In the genomic region with DNA sequence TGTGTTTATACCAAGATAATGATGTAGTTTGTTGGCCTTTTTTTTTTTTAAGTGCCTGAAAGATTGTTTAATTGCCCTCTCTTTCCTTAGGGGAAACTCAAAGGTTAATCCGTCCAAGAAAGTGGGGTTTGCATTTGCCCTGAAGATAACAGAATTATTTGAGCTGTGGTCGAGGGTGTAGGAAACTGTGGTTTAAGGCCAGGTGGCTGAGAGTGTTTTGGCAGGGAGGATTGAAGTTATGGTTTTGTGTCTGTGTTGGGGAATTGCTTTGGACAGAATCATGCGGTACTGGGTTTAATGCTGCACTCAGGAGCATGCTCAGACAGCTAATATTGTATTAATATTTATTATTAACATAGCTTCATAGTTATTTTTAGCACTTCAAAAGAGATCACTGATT, we compare ENCODE assay signal across 26 cellular contexts.
DNase-seq lines count a peak whose midpoint lies in the region; ATAC-seq and TF ChIP-seq lines count a peak whose summit lies in the region.
"Had no signal": no experiment of that assay in that cellular context is flagged by ENCODE, and none has a peak within 500 bp of the region (broad histone marks: within the 10 kb centered on the region; RNA-seq: fewer than 3 reads in every experiment).

No MANE protein-coding gene starts in this region.

- no peaks in the 10 kb centered on the region for H3K79me2 ChIP-seq in Loucy (ENCODE audit: insufficient read depth, low read length)

- no peak overlapping the region for H3K27ac ChIP-seq in esophagus squamous epithelium
- H3K27ac ChIP-seq: cardiac muscle cell, psoas muscle, stomach, tibial nerve had no signal

- H3K27me3 Mint-ChIP-seq in activated CD8-positive, alpha-beta T cell treated with anti-CD3 and anti-CD28 coated beads for 36 hours = no peaks in the 10 kb centered on the region
- H3K27me3 Mint-ChIP-seq: CD4-positive, alpha-beta T cell had no signal

- no peaks in the 10 kb centered on the region for H3K4me1 Mint-ChIP-seq in activated CD8-positive, alpha-beta T cell treated with anti-CD3 and anti-CD28 coated beads for 36 hours (ENCODE audit: low read depth)

- H3F3A ChIP-seq in Loucy (ENCODE audit: low read depth) = no peaks in the 10 kb centered on the region

- H3K9ac ChIP-seq in Loucy (ENCODE audit: low read depth, low read length, poor library complexity, severe bottlenecking) = no peak overlapping the region

- H3K4me3 ChIP-seq in Loucy (ENCODE audit: low read length, poor library complexity, severe bottlenecking) = no peak overlapping the region
- no peak overlapping the region for H3K4me3 ChIP-seq in astrocyte of the cerebellum (ENCODE audit: low read depth, low read length)
- H3K4me3 ChIP-seq in esophagus squamous epithelium = no peak overlapping the region
- H3K4me3 ChIP-seq: cardiac muscle cell, lung, psoas muscle, stomach, tibial nerve had no signal

- DNase-seq in EL = peak; percentile 35
- peak; percentile 78 for DNase-seq in astrocyte of the cerebellum (ENCODE audit: low read depth)
- DNase-seq in myocyte (ENCODE audit: low read depth) = peak; percentile 79
- no peak for DNase-seq in activated CD4-positive, CD25-positive, alpha-beta regulatory T cell (lab: John Stamatoyannopoulos, UW)
- no peak for DNase-seq in activated CD8-positive, alpha-beta T cell treated with anti-CD3 and anti-CD28 coated beads for 36 hours
- no peak for DNase-seq in esophagus squamous epithelium (lab: John Stamatoyannopoulos, UW)
- DNase-seq: activated CD4-positive, CD25-positive, alpha-beta regulatory T cell treated with anti-CD3 and anti-CD28 coated beads, Interleukin-2, amount 50 U/mL, for 72 hours; activated naive CD4-positive, alpha-beta T cell treated with anti-CD3 and anti-CD28 coated beads for 36 hours; activated T-cell treated with anti-CD3 and anti-CD28 coated beads, Interleukin-2, amount 50 U/mL, for 48 hours; amniotic stem cell; CD4-positive, alpha-beta T cell; cortex of kidney; kidney; NCI-H1417 treated with DMSO at 0.1 percent for 48 hours; NCI-H524; NK-92 treated with Interleukin-12 subunit alpha and Interleukin-12 subunit beta, amount 100 ng/mL, for 24 hours; psoas muscle; SIG-M5; stimulated activated CD8-positive, alpha-beta memory T cell treated with anti-CD3 and anti-CD28 coated beads, Interleukin-4, amount 100 ng/mL, for 48 hours; stomach; T-cell had no signal

- intact Hi-C loops in activated CD8-positive, alpha-beta T cell treated with anti-CD3 and anti-CD28 coated beads for 36 hours (cut with micrococcal nuclease) = no loop called here
- intact Hi-C loops in esophagus squamous epithelium (cut with DNase I) = no loop called here

- H3K4me3 Mint-ChIP-seq in activated CD8-positive, alpha-beta T cell treated with anti-CD3 and anti-CD28 coated beads for 36 hours = no peak overlapping the region
- H3K4me3 Mint-ChIP-seq: activated naive CD4-positive, alpha-beta T cell treated with anti-CD3 and anti-CD28 coated beads for 36 hours; CD4-positive, alpha-beta T cell; T-cell had no signal

- peaks cover 3% of the 10 kb centered on the region for H3K9me3 Mint-ChIP-seq in activated CD8-positive, alpha-beta T cell treated with anti-CD3 and anti-CD28 coated beads for 36 hours
- H3K9me3 Mint-ChIP-seq: CD4-positive, alpha-beta T cell had no signal

- H3K9me3 ChIP-seq in Loucy (ENCODE audit: insufficient read depth, low read depth, low read length) (0 out of 2 replicates have a peak, but pooled peaks cover 3% of the 10 kb centered on the region), esophagus squamous epithelium (no peaks in the 10 kb centered on the region)
- H3K9me3 ChIP-seq: psoas muscle had no signal

- CTCF ChIA-PET in activated CD8-positive, alpha-beta T cell treated with anti-CD3 and anti-CD28 coated beads for 36 hours (lab: Charles Lee) = no interaction called here

- H3K36me3 ChIP-seq in Loucy (ENCODE audit: insufficient read depth, low read length) = no peaks in the 10 kb centered on the region
- no peaks in the 10 kb centered on the region for H3K36me3 ChIP-seq in esophagus squamous epithelium
- H3K36me3 ChIP-seq: cardiac muscle cell, stomach, tibial nerve had no signal

- no peaks in the 10 kb centered on the region for H3K9me2 ChIP-seq in Loucy (replicated peaks; ENCODE audit: low read depth, low read length)

- TF ChIP-seq CTCF in Loucy (conservative IDR thresholded peaks at IDR 0.05; ENCODE audit: low read length) = no peak
- TF ChIP-seq CTCF in astrocyte of the cerebellum (IDR thresholded peaks at IDR 0.05; ENCODE audit: low read depth, low read length, missing control alignments) = no peak
- TF ChIP-seq CTCF in activated CD8-positive, alpha-beta T cell treated with anti-CD3 and anti-CD28 coated beads for 36 hours (IDR thresholded peaks at IDR 0.05) = no peak
- no peak for TF ChIP-seq CTCF in esophagus squamous epithelium (IDR thresholded peaks at IDR 0.05)

- H3K36me3 Mint-ChIP-seq in activated CD8-positive, alpha-beta T cell treated with anti-CD3 and anti-CD28 coated beads for 36 hours (ENCODE audit: low read depth) = no peaks in the 10 kb centered on the region
- H3K36me3 Mint-ChIP-seq: T-cell had no signal

- POLR2A ChIA-PET in activated CD8-positive, alpha-beta T cell treated with anti-CD3 and anti-CD28 coated beads for 36 hours (lab: Charles Lee) = no interaction called here

- H3K27ac Mint-ChIP-seq in activated CD8-positive, alpha-beta T cell treated with anti-CD3 and anti-CD28 coated beads for 36 hours = no peak overlapping the region
- H3K27ac Mint-ChIP-seq: activated naive CD4-positive, alpha-beta T cell treated with anti-CD3 and anti-CD28 coated beads for 36 hours; CD4-positive, alpha-beta T cell; T-cell had no signal

- peaks cover 28% of the 10 kb centered on the region for H3K4me1 ChIP-seq in Loucy (ENCODE audit: insufficient read depth, low read length, poor library complexity, severe bottlenecking)
- H3K4me1 ChIP-seq in esophagus squamous epithelium = no peaks in the 10 kb centered on the region
- H3K4me1 ChIP-seq: psoas muscle had no signal

- H2AFZ ChIP-seq in Loucy (ENCODE audit: low read length) = no peak overlapping the region

- H3K4me2 ChIP-seq in Loucy (ENCODE audit: low read depth, low read length, poor library complexity, severe bottlenecking) = peak overlapping the region; percentile 51

- in situ Hi-C loops in astrocyte of the cerebellum (cut with HindIII; ENCODE audit: low sequenced_read_pairs) = no loop called here

- H4K20me1 ChIP-seq in Loucy (ENCODE audit: insufficient read depth, low read length, poor library complexity, severe bottlenecking) = no peaks in the 10 kb centered on the region

- no peak for TF ChIP-seq POLR2A in esophagus squamous epithelium (IDR thresholded peaks at IDR 0.05)

- 21 to 24% methylated on average over 3 of the region's 3 CpGs for WGBS in esophagus squamous epithelium, 2 donors

- no peaks in the 10 kb centered on the region for H3K27me3 ChIP-seq in Loucy (ENCODE audit: insufficient read depth, low read length, poor library complexity, severe bottlenecking)
- H3K27me3 ChIP-seq in esophagus squamous epithelium = no peaks in the 10 kb centered on the region
- H3K27me3 ChIP-seq: cardiac muscle cell, stomach, tibial nerve had no signal

- ATAC-seq in activated CD8-positive, alpha-beta T cell treated with anti-CD3 and anti-CD28 coated beads for 36 hours = no peak
- ATAC-seq in HG03139 (IDR thresholded peaks at IDR 0.05; ENCODE audit: unreplicated experiment) = no peak
- ATAC-seq: psoas muscle, T-cell had no signal

Comparison
In these comparisons a context has a peak if more than half of its experiments do, and no peak if none do; other contexts are left out.
1. DNase-seq: peak in EL (single experiment), astrocyte of the cerebellum (single experiment) and myocyte (single experiment); none in activated CD4-positive, CD25-positive, alpha-beta regulatory T cell (0 of 4), activated CD8-positive, alpha-beta T cell treated with anti-CD3 and anti-CD28 coated beads for 36 hours (single experiment) and esophagus squamous epithelium (single experiment).